In genomic region chr9:127186799-127187198, GRCh38 we compare ENCODE assay signal across 14 cellular contexts.
DNase-seq lines count a peak whose midpoint lies in the region; ATAC-seq and TF ChIP-seq lines count a peak whose summit lies in the region.
"Had no signal": no experiment of that assay in that cellular context is flagged by ENCODE, and none has a peak within 500 bp of the region (broad histone marks: within the 10 kb centered on the region; RNA-seq: fewer than 3 reads in every experiment).

No MANE protein-coding gene starts in this region.

- H3K9ac ChIP-seq in liver (ENCODE audit: low read depth in 1 of 2, low read length in 2 of 2) (no peak overlapping the region), skeletal muscle satellite cell (ENCODE audit: low read depth, low read length) (peak overlapping the region; percentile 45)

- ATAC-seq in left lobe of liver, result no peak

- DNase-seq in AG04450 (ENCODE audit: low read depth, low spot score), result no peak
- DNase-seq in ascending aorta (ENCODE audit: low spot score in 2 of 2), result no peak
- DNase-seq in left lobe of liver (ENCODE audit: low spot score), result no peak
- no peak for DNase-seq in activated CD4-positive, alpha-beta T cell treated with anti-CD3 and anti-CD28 coated beads for 48 hours
- DNase-seq in NCI-H2081 treated with DMSO at 0.1 percent for 48 hours (lab: John Stamatoyannopoulos, UW), result no peak
- no peak for DNase-seq in activated CD4-positive, alpha-beta T cell treated with anti-CD3 and anti-CD28 coated beads, Interleukin-2, amount 50 U/mL, for 4 hours
- DNase-seq: activated T-cell treated with anti-CD3 and anti-CD28 coated beads, Interleukin-2, amount 50 U/mL, for 48 hours; AML-193; stimulated activated CD4-positive, alpha-beta T cell treated with anti-CD3 and anti-CD28 coated beads, Interleukin-12 subunit alpha, Interleukin-12 subunit beta, amount 100 ng/mL, for 4 hours had no signal

- H3K4me3 ChIP-seq in AG04450 (ENCODE audit: low read depth, low read length) (no peak overlapping the region), ascending aorta (no peak overlapping the region), liver (ENCODE audit: low read depth in 1 of 3, low read length in 3 of 3) (no peak overlapping the region), skeletal muscle satellite cell (ENCODE audit: low read length) (peak overlapping the region; percentile 41)
- H3K4me3 ChIP-seq: cardiac muscle cell, MG63 had no signal

- POLR2A ChIA-PET in AG04450 (lab: Yijun Ruan, JAX), result interaction anchor here (1.4 to 3.5 kb wide), 6 partner anchors 8 to 229 kb away, joined by 3 to 45 read pairs (median 7); partner anchors contain the start of gene ANGPTL2

- H3K36me3 ChIP-seq in ascending aorta (no peaks in the 10 kb centered on the region), liver (ENCODE audit: control insufficient read depth in 4 of 4, insufficient read depth in 3 of 4, low read depth in 1 of 4, low read length in 3 of 4) (no peaks in the 10 kb centered on the region), skeletal muscle satellite cell (ENCODE audit: insufficient read depth, low read length) (no peaks in the 10 kb centered on the region)
- H3K36me3 ChIP-seq: cardiac muscle cell, MG63 had no signal

- 76% methylated on average over 7 of the region's 7 CpGs for WGBS in liver

- no peak for TF ChIP-seq CTCF in AG04450 (IDR thresholded peaks at IDR 0.05; ENCODE audit: low read depth, low read length)
- no peak for TF ChIP-seq CTCF in ascending aorta (IDR thresholded peaks at IDR 0.05)
- TF ChIP-seq CTCF in liver (IDR thresholded peaks at IDR 0.05; ENCODE audit: low read depth, low read length, missing input control), result no peak

- CTCF ChIA-PET in AG04450 (lab: Charles Lee), result interaction anchor here (2.0 kb wide), 1 partner anchor 12 kb away, joined by 8 read pairs; no protein-coding TSS in a partner anchor

- H3K27ac ChIP-seq in AG04450 (ENCODE audit: low read depth, low read length), result peak overlapping the region; percentile 99
- peak overlapping the region; percentile 90 to 91 for H3K27ac ChIP-seq in ascending aorta
- peak overlapping the region; percentile 71 to 77 for H3K27ac ChIP-seq in liver (ENCODE audit: low read depth in 1 of 2, low read length in 2 of 2)
- H3K27ac ChIP-seq: cardiac muscle cell, foreskin keratinocyte had no signal

- TF ChIP-seq RAD21 in liver (IDR thresholded peaks at IDR 0.05), result no peak

- H3K4me1 ChIP-seq in ascending aorta, result peaks cover 14 to 41% of the 10 kb centered on the region in 2 donors
- H3K4me1 ChIP-seq in liver (ENCODE audit: control insufficient read depth in 4 of 4, insufficient read depth in 4 of 4, low read length in 3 of 4), result no peaks in the 10 kb centered on the region
- peaks cover 39% of the 10 kb centered on the region for H3K4me1 ChIP-seq in skeletal muscle satellite cell (ENCODE audit: control insufficient read depth, insufficient read depth, low read length)
- H3K4me1 ChIP-seq: foreskin keratinocyte had no signal

- peak overlapping the region; percentile 69 for H3K4me2 ChIP-seq in skeletal muscle satellite cell (ENCODE audit: low read length)

- H3K9me3 ChIP-seq in AG04450 (ENCODE audit: control insufficient read depth, insufficient read depth, low read length) (no peaks in the 10 kb centered on the region; the same call in none of the 2 replicates), ascending aorta (no peaks in the 10 kb centered on the region), liver (ENCODE audit: control insufficient read depth in 4 of 4, low read length in 3 of 4) (no peaks in the 10 kb centered on the region), skeletal muscle satellite cell (replicated peaks; ENCODE audit: low read length) (no peaks in the 10 kb centered on the region)
- H3K9me3 ChIP-seq: MG63 had no signal

- intact Hi-C loops in ascending aorta (cut with DNase I), result loop anchor here (1.0 to 5.0 kb wide), 4 partner anchors 38 to 661 kb away; no protein-coding TSS in a partner anchor

- H3K27me3 ChIP-seq in AG04450 (ENCODE audit: control insufficient read depth, insufficient read depth, low read length) (no peaks in the 10 kb centered on the region), ascending aorta (no peaks in the 10 kb centered on the region), liver (ENCODE audit: control insufficient read depth in 4 of 4, insufficient read depth in 4 of 4, low read length in 3 of 4) (no peaks in the 10 kb centered on the region), skeletal muscle satellite cell (ENCODE audit: control insufficient read depth, insufficient read depth, low read length) (peaks cover 3% of the 10 kb centered on the region)
- H3K27me3 ChIP-seq: cardiac muscle cell, MG63 had no signal

TF ChIP-seq in liver, 16 proteins besides CTCF, POLR2A, EP300 and RAD21:
- no peak for TF ChIP-seq MAX (IDR thresholded peaks at IDR 0.05)
- TF ChIP-seq SP1 (IDR thresholded peaks at IDR 0.05), result no peak
- no peak for TF ChIP-seq NR2F2 (IDR thresholded peaks at IDR 0.05)
- TF ChIP-seq RXRA (IDR thresholded peaks at IDR 0.05), result no peak
- TF ChIP-seq REST (IDR thresholded peaks at IDR 0.05), result no peak
- TF ChIP-seq ATF3 (IDR thresholded peaks at IDR 0.05), result no peak
- no peak for TF ChIP-seq TAF1 (conservative IDR thresholded peaks at IDR 0.05)
- no peak for TF ChIP-seq ZBTB33 (IDR thresholded peaks at IDR 0.05)
- no peak for TF ChIP-seq YY1 (IDR thresholded peaks at IDR 0.05)
TF ChIP-seq in liver: peak in this region for 0.
